ENCODE assay signal across 8 cellular contexts in genomic region chr17:42337442-42337841, GRCh38. TPM values are rescaled to one million over a fixed set of nuclear protein-coding genes. Genes with fewer than 3 reads are reported as not detected.
DNase-seq lines count a peak whose midpoint lies in the region; ATAC-seq and TF ChIP-seq lines count a peak whose summit lies in the region.

No MANE protein-coding gene starts in this region.

- no peaks in the 10 kb centered on the region for H3K9me3 Mint-ChIP-seq in activated CD4-positive, alpha-beta T cell treated with anti-CD3 and anti-CD28 coated beads for 36 hours (ENCODE audit: low read depth)

- POLR2A ChIA-PET in activated CD4-positive, alpha-beta T cell treated with anti-CD3 and anti-CD28 coated beads for 36 hours (lab: Charles Lee) = interaction anchor here (0.6 to 1.7 kb wide), 10 partner anchors 24 to 108 kb away, joined by 3 to 26 read pairs (median 4); partner anchors contain the start of gene STAT3

- H3K4me3 ChIP-seq in fibroblast of mammary gland (ENCODE audit: control insufficient read depth, low read depth, low read length) = no peak overlapping the region
- no peak overlapping the region for H3K4me3 ChIP-seq in transverse colon

- H3K9me3 ChIP-seq in transverse colon = no peaks in the 10 kb centered on the region

- peak overlapping the region; percentile 53 for H3K4me3 Mint-ChIP-seq in activated CD4-positive, alpha-beta T cell treated with anti-CD3 and anti-CD28 coated beads for 36 hours

- no peaks in the 10 kb centered on the region for H3K27me3 Mint-ChIP-seq in activated CD4-positive, alpha-beta T cell treated with anti-CD3 and anti-CD28 coated beads for 36 hours

- H3K27me3 ChIP-seq in transverse colon = no peaks in the 10 kb centered on the region

- peak overlapping the region in 1 of 4 donors; percentile 34 for H3K27ac ChIP-seq in transverse colon

- CTCF ChIA-PET in activated CD4-positive, alpha-beta T cell treated with anti-CD3 and anti-CD28 coated beads for 36 hours (lab: Charles Lee) = interaction anchor here (0.8 to 3.0 kb wide), 8 partner anchors 9 to 1857 kb away, joined by 3 to 11 read pairs (median 4); partner anchors contain the start of gene STAT3

- peak overlapping the region; percentile 94 for H3K27ac Mint-ChIP-seq in activated CD4-positive, alpha-beta T cell treated with anti-CD3 and anti-CD28 coated beads for 36 hours

- H3K4me1 ChIP-seq in transverse colon = peaks cover 0 to 11% (median 2%) of the 10 kb centered on the region in 4 donors

- TF ChIP-seq EP300 in transverse colon (IDR thresholded peaks at IDR 0.05; ENCODE audit: low read depth) = no peak

- in situ Hi-C loops in transverse colon (cut with MboI; ENCODE audit: low pct_ligation_motif_present in 1 of 4, low pct_unique_long_range_greater_than_20kb in 1 of 4, low sequenced_read_pairs in 3 of 4) = loop anchor here in 1 of 4 donors (25.0 kb wide), 1 partner anchor 175 kb away; no protein-coding TSS in a partner anchor

- 68 to 70% methylated on average over 12 to 15 of the region's 15 CpGs for WGBS in transverse colon (ENCODE audit: low coverage in 1 of 2), 2 donors

- H3K4me1 Mint-ChIP-seq in activated CD4-positive, alpha-beta T cell treated with anti-CD3 and anti-CD28 coated beads for 36 hours = peaks cover 86% of the 10 kb centered on the region

- peak; percentile 61 for DNase-seq in SIG-M5 treated with dmso at 0.1 percent for 504 hours (lab: John Stamatoyannopoulos, UW; ENCODE audit: unreplicated experiment)
- no peak for DNase-seq in SIG-M5 (lab: John Stamatoyannopoulos, UW)
- peak; percentile 93 for DNase-seq in activated CD4-positive, alpha-beta T cell treated with anti-CD3 and anti-CD28 coated beads for 36 hours
- peak; percentile 79 for DNase-seq in fibroblast of mammary gland (ENCODE audit: low read depth)
- peak; percentile 38 for DNase-seq in transverse colon
- no peak for DNase-seq in NCI-H1105 (lab: John Stamatoyannopoulos, UW)
- DNase-seq in NCI-H2107 (lab: John Stamatoyannopoulos, UW) = no peak

- TF ChIP-seq CTCF in fibroblast of mammary gland (conservative IDR thresholded peaks at IDR 0.05; ENCODE audit: control insufficient read depth, insufficient read depth, low read depth, low read length) (no peak), transverse colon (IDR thresholded peaks at IDR 0.05) (no peak)

- intact Hi-C loops in activated CD4-positive, alpha-beta T cell treated with anti-CD3 and anti-CD28 coated beads for 36 hours (cut with DNase I, micrococcal nuclease) = loop anchor here (1.0 to 2.0 kb wide), 7 partner anchors 12 to 320 kb away; partner anchors contain the start of genes DNAJC7 (in 1 of the 2) and STAT3 (in 1 of the 2)
- intact Hi-C loops in transverse colon (cut with DNase I; ENCODE audit: low total_unique reads) = no loop called here

- peaks cover 70% of the 10 kb centered on the region for H3K36me3 Mint-ChIP-seq in activated CD4-positive, alpha-beta T cell treated with anti-CD3 and anti-CD28 coated beads for 36 hours (ENCODE audit: low read depth)

- ATAC-seq in activated CD4-positive, alpha-beta T cell treated with anti-CD3 and anti-CD28 coated beads for 36 hours = peak; percentile 60
- no peak for ATAC-seq in HG03378 (IDR thresholded peaks at IDR 0.05; ENCODE audit: unreplicated experiment)

- TF ChIP-seq POLR2A in transverse colon (IDR thresholded peaks at IDR 0.05) = no peak

- H3K36me3 ChIP-seq in transverse colon = peaks cover 0 to 55% (median 28%) of the 10 kb centered on the region in 4 donors

RNA-seq across cellular contexts. Expression of gene STAT5A, which starts 49.1 kb away (rescaled TPM):
- total RNA-seq in activated CD4-positive, alpha-beta T cell treated with anti-CD3 and anti-CD28 coated beads for 36 hours = 100 to 1,000 TPM; 178 to 203 TPM
- total RNA-seq in transverse colon = 10 to 100 TPM; 36.2 to 93.7 (median 50.3) TPM

RNA-seq across cellular contexts. Expression of gene STAT3, which starts 50.8 kb away (rescaled TPM):
- 100 to 1,000 TPM; 332 to 345 TPM for total RNA-seq in activated CD4-positive, alpha-beta T cell treated with anti-CD3 and anti-CD28 coated beads for 36 hours
- 100 to 1,000 TPM; 110 to 156 (median 130) TPM for total RNA-seq in transverse colon

Comparison
In these comparisons a context has a peak if more than half of its experiments do, and no peak if none do; other contexts are left out.
1. DNase-seq: peak in SIG-M5 treated with dmso at 0.1 percent for 504 hours (single experiment), activated CD4-positive, alpha-beta T cell treated with anti-CD3 and anti-CD28 coated beads for 36 hours (single experiment), fibroblast of mammary gland (single experiment) and transverse colon (single experiment); none in SIG-M5 (single experiment), NCI-H1105 (single experiment) and NCI-H2107 (single experiment).